Comparison of ENCODE assay signal across 2 cellular contexts in the genomic region with DNA sequence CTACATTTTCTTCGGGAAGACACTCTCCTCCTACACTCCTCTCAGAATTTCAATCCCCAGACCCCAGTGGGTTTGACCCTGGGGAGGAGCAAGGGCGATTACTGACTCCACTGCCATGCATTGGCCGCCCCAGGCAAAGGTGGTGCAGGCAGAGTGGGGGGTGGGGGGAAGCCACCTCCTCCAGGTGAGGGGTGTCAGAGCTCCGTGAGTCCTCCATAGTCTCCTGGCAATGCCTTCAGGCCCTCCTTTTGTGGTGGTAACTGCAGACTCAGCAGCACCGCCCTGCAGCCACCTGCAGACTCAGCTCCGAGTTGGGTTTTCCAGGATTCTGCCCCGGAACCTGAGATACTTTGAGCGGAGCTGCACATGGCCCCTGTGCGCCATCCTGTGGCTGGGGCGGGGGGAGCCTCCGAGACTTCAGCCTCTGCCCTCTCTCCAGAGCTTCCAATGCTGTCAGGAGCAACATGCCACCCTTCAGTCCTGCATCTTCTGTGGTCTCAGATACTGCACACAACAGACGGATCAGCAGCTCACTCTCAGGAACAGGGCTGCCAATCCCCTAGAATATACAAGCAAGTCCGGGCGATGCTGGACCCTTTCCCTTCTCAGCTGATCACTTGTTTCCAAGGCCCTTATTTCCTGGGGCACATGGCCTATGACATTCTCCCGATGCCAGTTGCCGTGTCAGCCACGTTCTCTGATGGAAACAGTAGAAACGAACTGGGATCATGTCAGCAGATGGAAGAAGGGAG.
TF ChIP-seq lines count a peak whose summit lies in the region.

No MANE protein-coding gene starts in this region.

TF ChIP-seq in GM12878, 131 proteins besides CTCF, POLR2A, EP300 and RAD21:
- TF ChIP-seq, protein P1, sequence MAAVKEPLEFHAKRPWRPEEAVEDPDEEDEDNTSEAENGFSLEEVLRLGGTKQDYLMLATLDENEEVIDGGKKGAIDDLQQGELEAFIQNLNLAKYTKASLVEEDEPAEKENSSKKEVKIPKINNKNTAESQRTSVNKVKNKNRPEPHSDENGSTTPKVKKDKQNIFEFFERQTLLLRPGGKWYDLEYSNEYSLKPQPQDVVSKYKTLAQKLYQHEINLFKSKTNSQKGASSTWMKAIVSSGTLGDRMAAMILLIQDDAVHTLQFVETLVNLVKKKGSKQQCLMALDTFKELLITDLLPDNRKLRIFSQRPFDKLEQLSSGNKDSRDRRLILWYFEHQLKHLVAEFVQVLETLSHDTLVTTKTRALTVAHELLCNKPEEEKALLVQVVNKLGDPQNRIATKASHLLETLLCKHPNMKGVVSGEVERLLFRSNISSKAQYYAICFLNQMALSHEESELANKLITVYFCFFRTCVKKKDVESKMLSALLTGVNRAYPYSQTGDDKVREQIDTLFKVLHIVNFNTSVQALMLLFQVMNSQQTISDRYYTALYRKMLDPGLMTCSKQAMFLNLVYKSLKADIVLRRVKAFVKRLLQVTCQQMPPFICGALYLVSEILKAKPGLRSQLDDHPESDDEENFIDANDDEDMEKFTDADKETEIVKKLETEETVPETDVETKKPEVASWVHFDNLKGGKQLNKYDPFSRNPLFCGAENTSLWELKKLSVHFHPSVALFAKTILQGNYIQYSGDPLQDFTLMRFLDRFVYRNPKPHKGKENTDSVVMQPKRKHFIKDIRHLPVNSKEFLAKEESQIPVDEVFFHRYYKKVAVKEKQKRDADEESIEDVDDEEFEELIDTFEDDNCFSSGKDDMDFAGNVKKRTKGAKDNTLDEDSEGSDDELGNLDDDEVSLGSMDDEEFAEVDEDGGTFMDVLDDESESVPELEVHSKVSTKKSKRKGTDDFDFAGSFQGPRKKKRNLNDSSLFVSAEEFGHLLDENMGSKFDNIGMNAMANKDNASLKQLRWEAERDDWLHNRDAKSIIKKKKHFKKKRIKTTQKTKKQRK (IDR thresholded peaks at IDR 0.05; ENCODE audit: low read depth, low read length), result no peak

TF ChIP-seq in liver, 16 proteins besides CTCF, POLR2A, EP300 and RAD21:
- TF ChIP-seq HNF4A (conservative IDR thresholded peaks at IDR 0.05), result no peak
